Comparison of ENCODE assay signal across 9 cellular contexts in genomic region chr10:64430690-64431323, GRCh38.
DNase-seq lines count a peak whose midpoint lies in the region; ATAC-seq and TF ChIP-seq lines count a peak whose summit lies in the region.
"Had no signal": no experiment of that assay in that cellular context is flagged by ENCODE, and none has a peak within 500 bp of the region (broad histone marks: within the 10 kb centered on the region; RNA-seq: fewer than 3 reads in every experiment).

No MANE protein-coding gene starts in this region.

- no peak for DNase-seq in GM06990 (ENCODE audit: extremely low read depth, insufficient read length)
- peak; percentile 40 for DNase-seq in NB4 (ENCODE audit: low read depth)
- DNase-seq in colonic mucosa = peak; percentile 22
- no peak for DNase-seq in NCI-H1105 (lab: John Stamatoyannopoulos, UW)
- DNase-seq in CD8-positive, alpha-beta memory T cell = no peak
- DNase-seq: activated CD4-positive, alpha-beta T cell treated with anti-CD3 and anti-CD28 coated beads, Interleukin-2, amount 50 U/mL, for 4 hours had no signal

- H3K36me3 Mint-ChIP-seq in activated T-helper 17 cell treated with anti-CD3 and anti-CD28 coated beads, Interleukin-2, amount 50 U/mL, for 72 hours (ENCODE audit: low read depth) = no peaks in the 10 kb centered on the region
- no peaks in the 10 kb centered on the region for H3K36me3 Mint-ChIP-seq in CD8-positive, alpha-beta memory T cell

- no peaks in the 10 kb centered on the region for H3K9me2 ChIP-seq in neural cell (ENCODE audit: insufficient read depth, low read length)

- H3K36me3 ChIP-seq in GM06990 (ENCODE audit: control insufficient read depth, insufficient read depth, low read length) (no peaks in the 10 kb centered on the region), colonic mucosa (no peaks in the 10 kb centered on the region), neural cell (ENCODE audit: insufficient read depth, low read length) (no peaks in the 10 kb centered on the region)
- no peaks in the 10 kb centered on the region for H3K36me3 ChIP-seq in CD8-positive, alpha-beta memory T cell (ENCODE audit: insufficient read depth, low read length)

- no peaks in the 10 kb centered on the region for H3K4me1 ChIP-seq in colonic mucosa
- H3K4me1 ChIP-seq in CD8-positive, alpha-beta memory T cell (ENCODE audit: insufficient read depth, low read length) = no peaks in the 10 kb centered on the region

- no peak overlapping the region for H2AFZ ChIP-seq in neural cell (ENCODE audit: low read depth, low read length)

- ATAC-seq in activated T-helper 17 cell treated with anti-CD3 and anti-CD28 coated beads, Interleukin-2, amount 50 U/mL, for 72 hours (replicated peaks) = no peak
- ATAC-seq in HG02759 (IDR thresholded peaks at IDR 0.05; ENCODE audit: unreplicated experiment) = no peak

- H3K27me3 Mint-ChIP-seq in activated T-helper 17 cell treated with anti-CD3 and anti-CD28 coated beads, Interleukin-2, amount 50 U/mL, for 72 hours = no peaks in the 10 kb centered on the region
- no peaks in the 10 kb centered on the region for H3K27me3 Mint-ChIP-seq in CD8-positive, alpha-beta memory T cell

- POLR2A ChIA-PET in CD8-positive, alpha-beta memory T cell (lab: Charles Lee) = no interaction called here

- peak; percentile 33 for TF ChIP-seq CTCF in GM06990 (IDR thresholded peaks at IDR 0.05; ENCODE audit: insufficient read depth, low read length, poor library complexity, severe bottlenecking)
- TF ChIP-seq CTCF in NB4 (IDR thresholded peaks at IDR 0.05; ENCODE audit: low read depth, low read length) = peak; percentile 50
- TF ChIP-seq CTCF in colonic mucosa (IDR thresholded peaks at IDR 0.05) = no peak
- peak; percentile 42 for TF ChIP-seq CTCF in neural cell (IDR thresholded peaks at IDR 0.05; ENCODE audit: poor library complexity, severe bottlenecking)

- TF ChIP-seq POLR2A in NB4 (IDR thresholded peaks at IDR 0.05; ENCODE audit: extremely low read depth, insufficient read length) = no peak

- H4K20me1 ChIP-seq in neural cell (ENCODE audit: insufficient read depth) = no peaks in the 10 kb centered on the region

- H3K4me3 Mint-ChIP-seq in activated T-helper 17 cell treated with anti-CD3 and anti-CD28 coated beads, Interleukin-2, amount 50 U/mL, for 72 hours = no peak overlapping the region
- no peak overlapping the region for H3K4me3 Mint-ChIP-seq in CD8-positive, alpha-beta memory T cell

- H3K27ac ChIP-seq in colonic mucosa = no peak overlapping the region
- no peak overlapping the region for H3K27ac ChIP-seq in neural cell (ENCODE audit: low read length)
- no peak overlapping the region for H3K27ac ChIP-seq in CD8-positive, alpha-beta memory T cell (ENCODE audit: low read depth, low read length)

- H3K9ac ChIP-seq in colonic mucosa (ENCODE audit: low read depth in 2 of 2, low read length in 2 of 2) (no peak overlapping the region), neural cell (ENCODE audit: low read length) (no peak overlapping the region)

- H3K79me2 ChIP-seq in neural cell (replicated peaks; ENCODE audit: insufficient read depth, low read length) = no peaks in the 10 kb centered on the region

- peak; percentile 53 for TF ChIP-seq RAD21 in neural cell (conservative IDR thresholded peaks at IDR 0.05)

- H3K9me3 Mint-ChIP-seq in activated T-helper 17 cell treated with anti-CD3 and anti-CD28 coated beads, Interleukin-2, amount 50 U/mL, for 72 hours = no peaks in the 10 kb centered on the region
- H3K9me3 Mint-ChIP-seq in CD8-positive, alpha-beta memory T cell = peaks cover 7 to 26% (median 12%) of the 10 kb centered on the region in 5 donors

- no peaks in the 10 kb centered on the region for H3K4me1 Mint-ChIP-seq in activated T-helper 17 cell treated with anti-CD3 and anti-CD28 coated beads, Interleukin-2, amount 50 U/mL, for 72 hours
- no peaks in the 10 kb centered on the region for H3K4me1 Mint-ChIP-seq in CD8-positive, alpha-beta memory T cell

- CTCF ChIA-PET in CD8-positive, alpha-beta memory T cell (lab: Charles Lee) = no interaction called here

- TF ChIP-seq EP300 in neural cell (conservative IDR thresholded peaks at IDR 0.05; ENCODE audit: poor library complexity, severe bottlenecking) = no peak

- no peak overlapping the region for H3K4me3 ChIP-seq in GM06990 (replicated peaks; ENCODE audit: low read depth, low read length)
- no peak overlapping the region for H3K4me3 ChIP-seq in NB4 (ENCODE audit: low read depth, low read length)
- H3K4me3 ChIP-seq in colonic mucosa = no peak overlapping the region
- no peak overlapping the region for H3K4me3 ChIP-seq in neural cell (ENCODE audit: low read length)
- no peak overlapping the region for H3K4me3 ChIP-seq in CD8-positive, alpha-beta memory T cell (ENCODE audit: low read length)

- no peaks in the 10 kb centered on the region for H3F3A ChIP-seq in neural cell (ENCODE audit: insufficient read depth, low read length, poor library complexity, severe bottlenecking)

- intact Hi-C loops in colonic mucosa (cut with DNase I) = no loop called here

- no peak overlapping the region for H3K27ac Mint-ChIP-seq in activated T-helper 17 cell treated with anti-CD3 and anti-CD28 coated beads, Interleukin-2, amount 50 U/mL, for 72 hours
- H3K27ac Mint-ChIP-seq in CD8-positive, alpha-beta memory T cell = no peak overlapping the region

- H3K9me3 ChIP-seq in colonic mucosa (no peaks in the 10 kb centered on the region), neural cell (ENCODE audit: low read length) (no peaks in the 10 kb centered on the region)
- no peaks in the 10 kb centered on the region for H3K9me3 ChIP-seq in CD8-positive, alpha-beta memory T cell (ENCODE audit: low read length)

- H3K27me3 ChIP-seq in GM06990 (replicated peaks; ENCODE audit: control insufficient read depth, insufficient read depth, low read length) (no peaks in the 10 kb centered on the region), colonic mucosa (no peaks in the 10 kb centered on the region), neural cell (ENCODE audit: insufficient read depth, low read depth, low read length) (no peaks in the 10 kb centered on the region)
- no peaks in the 10 kb centered on the region for H3K27me3 ChIP-seq in CD8-positive, alpha-beta memory T cell (ENCODE audit: insufficient read depth, low read length, poor library complexity, severe bottlenecking)

- no peak overlapping the region for H3K4me2 ChIP-seq in neural cell (ENCODE audit: low read length)

TF ChIP-seq in neural cell, 6 proteins besides CTCF, POLR2A, EP300 and RAD21:
- TF ChIP-seq TAF1 (IDR thresholded peaks at IDR 0.05; ENCODE audit: low read depth) (no peak), POLR2AphosphoS5 (IDR thresholded peaks at IDR 0.05) (no peak), MXI1 (conservative IDR thresholded peaks at IDR 0.05; ENCODE audit: poor library complexity, severe bottlenecking) (no peak), REST (IDR thresholded peaks at IDR 0.05; ENCODE audit: borderline replicate concordance) (no peak), EZH2 (IDR thresholded peaks at IDR 0.05; ENCODE audit: borderline replicate concordance, insufficient read depth, low read length, poor library complexity, severe bottlenecking) (no peak), SMC3 (conservative IDR thresholded peaks at IDR 0.05; ENCODE audit: poor library complexity) (peak; percentile 44)
TF ChIP-seq in neural cell: peak in this region for 1.

Comparison
In these comparisons a context has a peak if more than half of its experiments do, and no peak if none do; other contexts are left out.
1. DNase-seq: peak in NB4 (single experiment) and colonic mucosa (single experiment); none in GM06990 (single experiment), NCI-H1105 (single experiment) and CD8-positive, alpha-beta memory T cell (0 of 5).